Comparison of ENCODE assay signal across 20 cellular contexts in genomic region chr3:142272200-142272891, GRCh38. TPM values are rescaled to one million over a fixed set of nuclear protein-coding genes. Genes with fewer than 3 reads are reported as not detected.
DNase-seq lines count a peak whose midpoint lies in the region; ATAC-seq, FAIRE-seq and TF ChIP-seq lines count a peak whose summit lies in the region.
"Had no signal": no experiment of that assay in that cellular context is flagged by ENCODE, and none has a peak within 500 bp of the region (broad histone marks: within the 10 kb centered on the region; RNA-seq: fewer than 3 reads in every experiment).

No MANE protein-coding gene starts in this region.

- no peak overlapping the region for H3K4me3 ChIP-seq in A673 (ENCODE audit: low read depth, low read length, poor library complexity, severe bottlenecking)
- H3K4me3 ChIP-seq: cardiac muscle cell, Peyer's patch, sigmoid colon had no signal

- CTCF ChIA-PET in A673 (lab: Charles Lee) = no interaction called here

- no peak for TF ChIP-seq POLR2A in H54 (IDR thresholded peaks at IDR 0.05; ENCODE audit: low read depth, low read length)

- POLR2A ChIA-PET in A673 (lab: Charles Lee; ENCODE audit: low non-redundant PET) = interaction anchor here (0.6 to 1.0 kb wide), 2 partner anchors 200 to 770 kb away, joined by 3 read pairs; no protein-coding TSS in a partner anchor

- H3K4me1 Mint-ChIP-seq in T-helper 17 cell (peaks cover 15% of the 10 kb centered on the region), glutamatergic neuron (ENCODE audit: low read depth, unreplicated experiment) (peaks cover 5% of the 10 kb centered on the region)
- H3K4me1 Mint-ChIP-seq: IgD-negative memory B cell, memory B cell had no signal

- intact Hi-C loops in A673 (cut with micrococcal nuclease; ENCODE audit: unreplicated experiment) = loop anchor here (5.0 kb wide), 1 partner anchor 45 kb away; the partner anchor contains the start of gene GK5

- H3K4me3 Mint-ChIP-seq in T-helper 17 cell (no peak overlapping the region), glutamatergic neuron (ENCODE audit: unreplicated experiment) (no peak overlapping the region)
- H3K4me3 Mint-ChIP-seq: IgD-negative memory B cell, memory B cell had no signal

- DNase-seq in A673 (ENCODE audit: low spot score) = peak; percentile 79
- no peak for DNase-seq in H54 (ENCODE audit: insufficient read length, low spot score)
- no peak for DNase-seq in T-helper 17 cell
- DNase-seq in kidney tubule cell (ENCODE audit: low spot score) = peak; percentile 22
- DNase-seq in glutamatergic neuron = no peak
- no peak for DNase-seq in NCI-H526 treated with DMSO at 0.1 percent for 48 hours (lab: John Stamatoyannopoulos, UW)
- no peak for DNase-seq in activated CD8-positive, alpha-beta memory T cell treated with anti-CD3 and anti-CD28 coated beads for 24 hours
- DNase-seq: activated CD8-positive, alpha-beta memory T cell treated with anti-CD3 and anti-CD28 coated beads, Interleukin-2, amount 50 U/mL, for 48 hours; foreskin keratinocyte; NCI-H1105 treated with DMSO at 0.1 percent for 48 hours; NCI-H526; Peyer's patch; sigmoid colon; stimulated activated CD4-positive, alpha-beta T cell treated with anti-CD3 and anti-CD28 coated beads, Interleukin-2, amount 100 ng/mL, for 48 hours; T-helper 1 cell had no signal

- H3K9me3 ChIP-seq in A673 (ENCODE audit: low read depth, low read length, poor library complexity, severe bottlenecking) (no peaks in the 10 kb centered on the region), T-helper 17 cell (ENCODE audit: control insufficient read depth, low read length, poor library complexity, severe bottlenecking) (no peaks in the 10 kb centered on the region)
- H3K9me3 ChIP-seq: Peyer's patch, sigmoid colon had no signal

- H3K27ac Mint-ChIP-seq in T-helper 17 cell = peak overlapping the region; percentile 66
- H3K27ac Mint-ChIP-seq in glutamatergic neuron (ENCODE audit: unreplicated experiment) = no peak overlapping the region
- H3K27ac Mint-ChIP-seq: activated naive CD4-positive, alpha-beta T cell treated with anti-CD3 and anti-CD28 coated beads, Interleukin-2, amount 50 U/mL, for 72 hours; IgD-negative memory B cell; memory B cell had no signal

- TF ChIP-seq CTCF in A673 (conservative IDR thresholded peaks at IDR 0.05; ENCODE audit: low read depth, low read length) (no peak), glutamatergic neuron (IDR thresholded peaks at IDR 0.05; ENCODE audit: partially characterized antibody, unreplicated experiment) (no peak)

- peaks cover 2% of the 10 kb centered on the region for H3K9me3 Mint-ChIP-seq in glutamatergic neuron (ENCODE audit: unreplicated experiment)
- H3K9me3 Mint-ChIP-seq: activated naive CD4-positive, alpha-beta T cell treated with anti-CD3 and anti-CD28 coated beads, Interleukin-2, amount 50 U/mL, for 72 hours; IgD-negative memory B cell had no signal

- ATAC-seq in T-helper 17 cell = no peak
- ATAC-seq in GM18867 (IDR thresholded peaks at IDR 0.05; ENCODE audit: unreplicated experiment) = no peak
- ATAC-seq: activated naive CD4-positive, alpha-beta T cell treated with anti-CD3 and anti-CD28 coated beads, Interleukin-2, amount 50 U/mL, for 72 hours; foreskin keratinocyte had no signal

- BruUV-seq in A673 (replicated peaks; lab: Mats Ljungman, UMichigan) = no TSS peak

- no peaks in the 10 kb centered on the region for H3K36me3 ChIP-seq in A673 (ENCODE audit: insufficient read depth, low read length, poor library complexity, severe bottlenecking)
- H3K36me3 ChIP-seq: cardiac muscle cell, Peyer's patch, sigmoid colon had no signal

- H3K36me3 Mint-ChIP-seq in T-helper 17 cell (ENCODE audit: low read depth) = peaks cover 2% of the 10 kb centered on the region
- no peaks in the 10 kb centered on the region for H3K36me3 Mint-ChIP-seq in glutamatergic neuron (ENCODE audit: unreplicated experiment)
- H3K36me3 Mint-ChIP-seq: activated naive CD4-positive, alpha-beta T cell treated with anti-CD3 and anti-CD28 coated beads, Interleukin-2, amount 50 U/mL, for 72 hours; memory B cell had no signal

- peak; percentile 64 for FAIRE-seq in H54 (lab: Jason Lieb, UNC)

- no peaks in the 10 kb centered on the region for H3K27me3 ChIP-seq in A673 (replicated peaks; ENCODE audit: insufficient read depth, low read depth, low read length, poor library complexity)
- H3K27me3 ChIP-seq: cardiac muscle cell, foreskin keratinocyte, Peyer's patch, sigmoid colon had no signal

- H3K27ac ChIP-seq in A673 (ENCODE audit: low read depth, low read length, poor library complexity, severe bottlenecking) = no peak overlapping the region
- H3K27ac ChIP-seq: cardiac muscle cell, foreskin keratinocyte, Peyer's patch, sigmoid colon had no signal

- H3K27me3 Mint-ChIP-seq in T-helper 17 cell (no peaks in the 10 kb centered on the region), glutamatergic neuron (ENCODE audit: unreplicated experiment) (no peaks in the 10 kb centered on the region)
- H3K27me3 Mint-ChIP-seq: memory B cell had no signal

- H3K4me1 ChIP-seq in A673 (ENCODE audit: insufficient read depth, low read length, poor library complexity, severe bottlenecking) = peaks cover 33% of the 10 kb centered on the region
- H3K4me1 ChIP-seq: foreskin keratinocyte, Peyer's patch, sigmoid colon had no signal

RNA-seq across cellular contexts. Expression of gene GK5, which starts 47.0 kb away (rescaled TPM):
- total RNA-seq in A673 (2021) = 19.2 and 20.5 TPM in 2 replicates
- 10 to 100 TPM; 17.2 to 23.1 TPM for total RNA-seq in T-helper 17 cell
- 22.9 TPM for total RNA-seq in glutamatergic neuron (ENCODE audit: unreplicated experiment)

Comparison
In these comparisons a context has a peak if more than half of its experiments do, and no peak if none do; other contexts are left out.
1. DNase-seq: peak in A673 (single experiment) and kidney tubule cell (single experiment); none in H54 (single experiment), T-helper 17 cell (0 of 3), glutamatergic neuron (single experiment), NCI-H526 treated with DMSO at 0.1 percent for 48 hours (single experiment) and activated CD8-positive, alpha-beta memory T cell treated with anti-CD3 and anti-CD28 coated beads for 24 hours (single experiment).